Comparison of ENCODE assay signal across 8 cellular contexts in the genomic region with DNA sequence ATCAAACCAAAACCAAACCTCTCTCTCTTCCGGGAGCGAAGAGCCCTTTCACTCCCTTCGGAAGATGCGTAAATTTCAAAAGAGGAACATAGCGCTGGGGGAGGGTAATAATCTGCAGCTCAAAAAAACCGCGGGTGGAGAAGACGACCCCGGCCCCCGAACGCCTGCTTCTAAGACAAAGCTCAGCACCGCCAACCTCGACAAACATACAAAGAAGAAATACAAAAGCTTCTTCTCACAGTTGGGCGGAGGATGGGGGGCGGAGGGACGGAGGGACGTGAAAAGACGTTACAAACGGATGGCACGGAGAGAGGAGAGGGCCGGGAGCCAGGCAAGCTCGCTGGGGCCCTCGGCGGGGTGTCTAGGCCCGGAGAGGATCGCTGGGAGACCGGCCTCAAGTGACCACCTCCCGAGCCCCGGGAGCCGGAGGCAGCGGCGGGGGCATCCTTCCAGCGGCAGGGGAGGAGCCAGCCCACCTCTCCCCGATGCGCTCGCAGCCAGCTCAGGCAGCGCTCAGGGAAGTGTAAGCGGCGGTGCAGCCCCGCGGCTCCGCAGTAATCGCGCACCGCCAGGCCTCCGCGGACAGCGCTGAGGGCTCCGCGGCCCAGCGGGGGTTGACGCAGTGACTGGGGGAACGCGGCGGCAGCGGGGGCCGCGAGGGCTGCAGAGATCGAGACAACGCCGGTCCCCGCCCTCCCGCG. TPM values are rescaled to one million over a fixed set of nuclear protein-coding genes. Genes with fewer than 3 reads are reported as not detected.
A peak's percentile ranks its signal among the peaks of the same experiment; 100 is the strongest.
DNase-seq lines count a peak whose midpoint lies in the region; ATAC-seq and TF ChIP-seq lines count a peak whose summit lies in the region.

No MANE protein-coding gene starts in this region.

- peak overlapping the region; percentile 98 for H3K27ac Mint-ChIP-seq in activated T-cell treated with anti-CD3 and anti-CD28 coated beads, Interleukin-2, amount 50 U/mL, for 72 hours
- peak overlapping the region; percentile 88 to 90 for H3K27ac Mint-ChIP-seq in natural killer cell treated with Interleukin-12 subunit alpha and Interleukin-12 subunit beta and Interleukin-15 and Interleukin-18, amount 100 ng/mL, for 72 hours

- ATAC-seq in GM19023 (IDR thresholded peaks at IDR 0.05; ENCODE audit: unreplicated experiment) (peak; percentile 22), HG03175 (IDR thresholded peaks at IDR 0.05; ENCODE audit: unreplicated experiment) (peak; percentile 31), thoracic aorta (ENCODE audit: insufficient number of reproducible peaks, low FRiP score, low read depth) (peak; percentile 38)
- ATAC-seq in activated T-cell treated with anti-CD3 and anti-CD28 coated beads, Interleukin-2, amount 50 U/mL, for 72 hours (replicated peaks in 1 of 2), result peak; percentile 42 to 50
- ATAC-seq in natural killer cell treated with Interleukin-12 subunit alpha and Interleukin-12 subunit beta and Interleukin-15 and Interleukin-18, amount 100 ng/mL, for 72 hours, result peak; percentile 34 to 62

- H3K9me3 ChIP-seq in thoracic aorta, result no peaks in the 10 kb centered on the region

- H3K4me3 Mint-ChIP-seq in activated T-cell treated with anti-CD3 and anti-CD28 coated beads, Interleukin-2, amount 50 U/mL, for 72 hours, result peak overlapping the region; percentile 91 to 99
- peak overlapping the region; percentile 90 for H3K4me3 Mint-ChIP-seq in natural killer cell treated with Interleukin-12 subunit alpha and Interleukin-12 subunit beta and Interleukin-15 and Interleukin-18, amount 100 ng/mL, for 72 hours

- H3K36me3 Mint-ChIP-seq in activated T-cell treated with anti-CD3 and anti-CD28 coated beads, Interleukin-2, amount 50 U/mL, for 72 hours (ENCODE audit: insufficient read depth in 2 of 2), result peaks cover 0 to 2% of the 10 kb centered on the region in 2 donors
- H3K36me3 Mint-ChIP-seq in natural killer cell treated with Interleukin-12 subunit alpha and Interleukin-12 subunit beta and Interleukin-15 and Interleukin-18, amount 100 ng/mL, for 72 hours, result no peaks in the 10 kb centered on the region

- no peaks in the 10 kb centered on the region for H3K9me3 Mint-ChIP-seq in activated T-cell treated with anti-CD3 and anti-CD28 coated beads, Interleukin-2, amount 50 U/mL, for 72 hours
- no peaks in the 10 kb centered on the region for H3K9me3 Mint-ChIP-seq in natural killer cell treated with Interleukin-12 subunit alpha and Interleukin-12 subunit beta and Interleukin-15 and Interleukin-18, amount 100 ng/mL, for 72 hours

- no peaks in the 10 kb centered on the region for H3K27me3 ChIP-seq in thoracic aorta (replicated peaks; ENCODE audit: insufficient read depth)

- no peak for TF ChIP-seq CTCF in thoracic aorta (IDR thresholded peaks at IDR 0.05)

- DNase-seq in AG20443 (ENCODE audit: low spot score) (peak; percentile 59), NOMO-1 treated with dmso at 0.1 percent for 144 hours (lab: John Stamatoyannopoulos, UW; ENCODE audit: unreplicated experiment) (peak; percentile 51), fibroblast of peridontal ligament (ENCODE audit: extremely low read depth) (peak; percentile 40), thoracic aorta (ENCODE audit: low spot score) (no peak)
- DNase-seq in activated T-cell treated with anti-CD3 and anti-CD28 coated beads, Interleukin-2, amount 50 U/mL, for 72 hours, result peak in 1 of 2 donors; percentile 51
- no peak for DNase-seq in natural killer cell treated with Interleukin-12 subunit alpha and Interleukin-12 subunit beta and Interleukin-15 and Interleukin-18, amount 100 ng/mL, for 72 hours (ENCODE audit: low spot score)

- H3K4me3 ChIP-seq in thoracic aorta, result peak overlapping the region; percentile 97

- H3K36me3 ChIP-seq in thoracic aorta, result no peaks in the 10 kb centered on the region

- peak overlapping the region; percentile 69 to 82 for H3K27ac ChIP-seq in thoracic aorta

- H3K4me1 Mint-ChIP-seq in activated T-cell treated with anti-CD3 and anti-CD28 coated beads, Interleukin-2, amount 50 U/mL, for 72 hours (ENCODE audit: low read depth), result peaks cover 35% of the 10 kb centered on the region
- H3K4me1 Mint-ChIP-seq in natural killer cell treated with Interleukin-12 subunit alpha and Interleukin-12 subunit beta and Interleukin-15 and Interleukin-18, amount 100 ng/mL, for 72 hours (ENCODE audit: low read depth in 2 of 2), result peaks cover 12 to 37% of the 10 kb centered on the region in 2 donors

- peaks cover 11 to 22% of the 10 kb centered on the region in 2 donors for H3K4me1 ChIP-seq in thoracic aorta (ENCODE audit: control insufficient read depth in 1 of 2, low read depth in 2 of 2)

- no peaks in the 10 kb centered on the region for H3K27me3 Mint-ChIP-seq in activated T-cell treated with anti-CD3 and anti-CD28 coated beads, Interleukin-2, amount 50 U/mL, for 72 hours (ENCODE audit: low read depth)
- H3K27me3 Mint-ChIP-seq in natural killer cell treated with Interleukin-12 subunit alpha and Interleukin-12 subunit beta and Interleukin-15 and Interleukin-18, amount 100 ng/mL, for 72 hours, result no peaks in the 10 kb centered on the region

RNA-seq across cellular contexts. Expression of gene MKRN1, which starts 0.8 kb away (rescaled TPM):
- 100 to 1,000 TPM in 1 of 2 donors, 10 to 100 TPM in 1; 91.3 to 132 TPM for total RNA-seq in activated T-cell treated with anti-CD3 and anti-CD28 coated beads, Interleukin-2, amount 50 U/mL, for 72 hours
- 10 to 100 TPM; 46.5 to 97.9 TPM for total RNA-seq in natural killer cell treated with Interleukin-12 subunit alpha and Interleukin-12 subunit beta and Interleukin-15 and Interleukin-18, amount 100 ng/mL, for 72 hours
- total RNA-seq in thoracic aorta, result 10 to 100 TPM; 39.7 to 62.1 TPM

Comparison
In these comparisons a context has a peak if more than half of its experiments do, and no peak if none do; other contexts are left out.
1. DNase-seq: peak in AG20443 (single experiment), NOMO-1 treated with dmso at 0.1 percent for 144 hours (single experiment) and fibroblast of peridontal ligament (single experiment); none in natural killer cell treated with Interleukin-12 subunit alpha and Interleukin-12 subunit beta and Interleukin-15 and Interleukin-18, amount 100 ng/mL, for 72 hours (single experiment) and thoracic aorta (single experiment).
2. Peak in every context shown above with its lines, with median percentiles within 50 percentile points of each other: ATAC-seq.